Comparison of ENCODE assay signal across 1 cellular context in genomic region chr1:2312589-2313301, GRCh38.
TF ChIP-seq lines count a peak whose summit lies in the region.

No MANE protein-coding gene starts in this region.

TF ChIP-seq in GM23338, 12 proteins besides CTCF, POLR2A, EP300 and RAD21 (continued from another document):
- no peak for TF ChIP-seq NANOG (IDR thresholded peaks at IDR 0.05; ENCODE audit: borderline replicate concordance)
- TF ChIP-seq JUNB (IDR thresholded peaks at IDR 0.05; ENCODE audit: unreplicated experiment) = no peak
- no peak for TF ChIP-seq POLR2AphosphoS5 (IDR thresholded peaks at IDR 0.05; ENCODE audit: low read depth)
- TF ChIP-seq, protein P1, sequence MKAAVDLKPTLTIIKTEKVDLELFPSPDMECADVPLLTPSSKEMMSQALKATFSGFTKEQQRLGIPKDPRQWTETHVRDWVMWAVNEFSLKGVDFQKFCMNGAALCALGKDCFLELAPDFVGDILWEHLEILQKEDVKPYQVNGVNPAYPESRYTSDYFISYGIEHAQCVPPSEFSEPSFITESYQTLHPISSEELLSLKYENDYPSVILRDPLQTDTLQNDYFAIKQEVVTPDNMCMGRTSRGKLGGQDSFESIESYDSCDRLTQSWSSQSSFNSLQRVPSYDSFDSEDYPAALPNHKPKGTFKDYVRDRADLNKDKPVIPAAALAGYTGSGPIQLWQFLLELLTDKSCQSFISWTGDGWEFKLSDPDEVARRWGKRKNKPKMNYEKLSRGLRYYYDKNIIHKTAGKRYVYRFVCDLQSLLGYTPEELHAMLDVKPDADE (IDR thresholded peaks at IDR 0.05) = no peak
- TF ChIP-seq ZNF331 (CRISPR knock-in tag; IDR thresholded peaks at IDR 0.05; ENCODE audit: low read depth) = no peak
- TF ChIP-seq CREB1 (CRISPR knock-in tag; IDR thresholded peaks at IDR 0.05; ENCODE audit: low read depth) = no peak
- no peak for TF ChIP-seq STAT1 (IDR thresholded peaks at IDR 0.05; ENCODE audit: unreplicated experiment)
- no peak for TF ChIP-seq EZH2 (IDR thresholded peaks at IDR 0.05; ENCODE audit: low read depth, unreplicated experiment)
- TF ChIP-seq, protein P2, sequence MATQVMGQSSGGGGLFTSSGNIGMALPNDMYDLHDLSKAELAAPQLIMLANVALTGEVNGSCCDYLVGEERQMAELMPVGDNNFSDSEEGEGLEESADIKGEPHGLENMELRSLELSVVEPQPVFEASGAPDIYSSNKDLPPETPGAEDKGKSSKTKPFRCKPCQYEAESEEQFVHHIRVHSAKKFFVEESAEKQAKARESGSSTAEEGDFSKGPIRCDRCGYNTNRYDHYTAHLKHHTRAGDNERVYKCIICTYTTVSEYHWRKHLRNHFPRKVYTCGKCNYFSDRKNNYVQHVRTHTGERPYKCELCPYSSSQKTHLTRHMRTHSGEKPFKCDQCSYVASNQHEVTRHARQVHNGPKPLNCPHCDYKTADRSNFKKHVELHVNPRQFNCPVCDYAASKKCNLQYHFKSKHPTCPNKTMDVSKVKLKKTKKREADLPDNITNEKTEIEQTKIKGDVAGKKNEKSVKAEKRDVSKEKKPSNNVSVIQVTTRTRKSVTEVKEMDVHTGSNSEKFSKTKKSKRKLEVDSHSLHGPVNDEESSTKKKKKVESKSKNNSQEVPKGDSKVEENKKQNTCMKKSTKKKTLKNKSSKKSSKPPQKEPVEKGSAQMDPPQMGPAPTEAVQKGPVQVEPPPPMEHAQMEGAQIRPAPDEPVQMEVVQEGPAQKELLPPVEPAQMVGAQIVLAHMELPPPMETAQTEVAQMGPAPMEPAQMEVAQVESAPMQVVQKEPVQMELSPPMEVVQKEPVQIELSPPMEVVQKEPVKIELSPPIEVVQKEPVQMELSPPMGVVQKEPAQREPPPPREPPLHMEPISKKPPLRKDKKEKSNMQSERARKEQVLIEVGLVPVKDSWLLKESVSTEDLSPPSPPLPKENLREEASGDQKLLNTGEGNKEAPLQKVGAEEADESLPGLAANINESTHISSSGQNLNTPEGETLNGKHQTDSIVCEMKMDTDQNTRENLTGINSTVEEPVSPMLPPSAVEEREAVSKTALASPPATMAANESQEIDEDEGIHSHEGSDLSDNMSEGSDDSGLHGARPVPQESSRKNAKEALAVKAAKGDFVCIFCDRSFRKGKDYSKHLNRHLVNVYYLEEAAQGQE (IDR thresholded peaks at IDR 0.05; ENCODE audit: unreplicated experiment) = no peak
TF ChIP-seq in GM23338: peak in this region for 0.
